ENCODE assay signal across 19 cellular contexts in genomic region chr6:90583179-90583578, GRCh38. TPM values are rescaled to one million over a fixed set of nuclear protein-coding genes. Genes with fewer than 3 reads are reported as not detected.
A peak's percentile ranks its signal among the peaks of the same experiment; 100 is the strongest.
DNase-seq lines count a peak whose midpoint lies in the region; ATAC-seq and TF ChIP-seq lines count a peak whose summit lies in the region.
"Had no signal": no experiment of that assay in that cellular context is flagged by ENCODE, and none has a peak within 500 bp of the region (broad histone marks: within the 10 kb centered on the region; RNA-seq: fewer than 3 reads in every experiment).

No MANE protein-coding gene starts in this region.

- BruUV-seq in PC-3 (replicated peaks; lab: Mats Ljungman, UMichigan), result no TSS peak
- BruUV-seq in Calu3 (replicated peaks; lab: Mats Ljungman, UMichigan), result no TSS peak

- CTCF ChIA-PET in PC-3 (lab: Charles Lee) (no interaction called here), Calu3 (lab: Charles Lee) (interaction anchor here (0.7 kb wide), 1 partner anchor 1759 kb away, joined by 4 read pairs; no protein-coding TSS in a partner anchor)

- DNase-seq in activated naive CD4-positive, alpha-beta T cell treated with anti-CD3 and anti-CD28 coated beads, Interleukin-2, amount 50 U/mL, for 16 hours, result no peak
- DNase-seq in PC-3 (no peak), epithelial cell of esophagus (ENCODE audit: low read depth) (peak; percentile 11), Calu3 (no peak), DMS53 treated with DMSO at 0.1 percent for 48 hours (lab: John Stamatoyannopoulos, UW; ENCODE audit: unreplicated experiment) (no peak), NCI-H128 (lab: John Stamatoyannopoulos, UW; ENCODE audit: unreplicated experiment) (no peak)
- DNase-seq: activated CD4-positive, alpha-beta T cell treated with anti-CD3 and anti-CD28 coated beads for 48 hours; CD4-positive, alpha-beta memory T cell; DMS79; dorsolateral prefrontal cortex; left cardiac atrium; mesendoderm; NCI-H524 treated with DMSO at 0.1 percent for 48 hours; spleen; stimulated activated CD8-positive, alpha-beta memory T cell treated with anti-CD3 and anti-CD28 coated beads, Interleukin-4, amount 100 ng/mL, for 48 hours had no signal

- H3K27ac Mint-ChIP-seq in activated naive CD4-positive, alpha-beta T cell treated with anti-CD3 and anti-CD28 coated beads, Interleukin-2, amount 50 U/mL, for 24 hours, result peak overlapping the region; percentile 56
- peak overlapping the region; percentile 80 for H3K27ac Mint-ChIP-seq in stimulated activated naive CD8-positive, alpha-beta T cell treated with anti-CD3 and anti-CD28 coated beads, Interleukin-15, Interleukin-2, amounts not matched to agents 100 ng/mL and 50 ng/mL, for 24 hours
- no peak overlapping the region for H3K27ac Mint-ChIP-seq in Calu3 (ENCODE audit: unreplicated experiment)
- H3K27ac Mint-ChIP-seq: neural progenitor cell had no signal

- no peaks in the 10 kb centered on the region for H3F3A ChIP-seq in PC-3 (ENCODE audit: low read length, unreplicated experiment)

- H3K4me3 ChIP-seq in PC-3 (ENCODE audit: low read length), result no peak overlapping the region
- H3K4me3 ChIP-seq in epithelial cell of esophagus (ENCODE audit: low read length), result no peak overlapping the region
- H3K4me3 ChIP-seq: neural progenitor cell, spleen, suprapubic skin had no signal

- no peaks in the 10 kb centered on the region for H3K27me3 ChIP-seq in PC-3 (ENCODE audit: low read length)
- H3K27me3 ChIP-seq: dorsolateral prefrontal cortex, spleen, suprapubic skin had no signal

- peaks cover 3% of the 10 kb centered on the region for H3K36me3 Mint-ChIP-seq in activated naive CD4-positive, alpha-beta T cell treated with anti-CD3 and anti-CD28 coated beads, Interleukin-2, amount 50 U/mL, for 24 hours
- H3K36me3 Mint-ChIP-seq in stimulated activated naive CD8-positive, alpha-beta T cell treated with anti-CD3 and anti-CD28 coated beads, Interleukin-15, Interleukin-2, amounts not matched to agents 100 ng/mL and 50 ng/mL, for 24 hours (ENCODE audit: low read depth), result peaks cover 4% of the 10 kb centered on the region
- H3K36me3 Mint-ChIP-seq in Calu3 (ENCODE audit: insufficient read depth, unreplicated experiment), result peaks cover 21% of the 10 kb centered on the region

- H3K4me2 ChIP-seq in PC-3 (ENCODE audit: low read length), result peak overlapping the region; percentile 1; the same call in 1 of the 2 replicates
- H3K4me2 ChIP-seq: neural progenitor cell had no signal

- H3K9me2 ChIP-seq in PC-3 (replicated peaks; ENCODE audit: low read length), result no peaks in the 10 kb centered on the region

- intact Hi-C loops in PC-3 (cut with micrococcal nuclease) (no loop called here), Calu3 (cut with micrococcal nuclease; ENCODE audit: unreplicated experiment) (no loop called here)

- peaks cover 24% of the 10 kb centered on the region for H3K4me1 ChIP-seq in PC-3 (ENCODE audit: insufficient read depth, low read length)

- TF ChIP-seq CTCF in PC-3 (conservative IDR thresholded peaks at IDR 0.05; ENCODE audit: low read depth, low read length) (no peak), epithelial cell of esophagus (IDR thresholded peaks at IDR 0.05; ENCODE audit: insufficient read depth, low read depth, low read length, missing control alignments) (no peak), Calu3 (IDR thresholded peaks at IDR 0.05; ENCODE audit: unreplicated experiment) (no peak)

- no peaks in the 10 kb centered on the region for H3K9me3 Mint-ChIP-seq in activated naive CD4-positive, alpha-beta T cell treated with anti-CD3 and anti-CD28 coated beads, Interleukin-2, amount 50 U/mL, for 24 hours
- H3K9me3 Mint-ChIP-seq in stimulated activated naive CD8-positive, alpha-beta T cell treated with anti-CD3 and anti-CD28 coated beads, Interleukin-15, Interleukin-2, amounts not matched to agents 100 ng/mL and 50 ng/mL, for 24 hours, result no peaks in the 10 kb centered on the region
- no peaks in the 10 kb centered on the region for H3K9me3 Mint-ChIP-seq in Calu3 (ENCODE audit: low read depth, unreplicated experiment)
- H3K9me3 Mint-ChIP-seq: neural progenitor cell had no signal

- H3K79me2 ChIP-seq in PC-3 (ENCODE audit: low read length), result peaks cover 86% of the 10 kb centered on the region

- H3K4me3 Mint-ChIP-seq in activated naive CD4-positive, alpha-beta T cell treated with anti-CD3 and anti-CD28 coated beads, Interleukin-2, amount 50 U/mL, for 24 hours, result peak overlapping the region; percentile 70
- H3K4me3 Mint-ChIP-seq in stimulated activated naive CD8-positive, alpha-beta T cell treated with anti-CD3 and anti-CD28 coated beads, Interleukin-15, Interleukin-2, amounts not matched to agents 100 ng/mL and 50 ng/mL, for 24 hours, result peak overlapping the region; percentile 46
- no peak overlapping the region for H3K4me3 Mint-ChIP-seq in Calu3 (ENCODE audit: low read depth, unreplicated experiment)
- H3K4me3 Mint-ChIP-seq: neural progenitor cell had no signal

- no peaks in the 10 kb centered on the region for H3K9me3 ChIP-seq in PC-3 (ENCODE audit: low read length)
- H3K9me3 ChIP-seq: spleen, suprapubic skin had no signal

- no peak overlapping the region for H3K9ac ChIP-seq in PC-3 (ENCODE audit: low read length)
- H3K9ac ChIP-seq: neural progenitor cell had no signal

- no peak for ATAC-seq in PC-3
- ATAC-seq: left cardiac atrium had no signal

- POLR2A ChIA-PET in PC-3 (lab: Charles Lee; ENCODE audit: unreplicated experiment), result no interaction called here

- peaks cover 69% of the 10 kb centered on the region for H3K4me1 Mint-ChIP-seq in activated naive CD4-positive, alpha-beta T cell treated with anti-CD3 and anti-CD28 coated beads, Interleukin-2, amount 50 U/mL, for 24 hours
- H3K4me1 Mint-ChIP-seq in stimulated activated naive CD8-positive, alpha-beta T cell treated with anti-CD3 and anti-CD28 coated beads, Interleukin-15, Interleukin-2, amounts not matched to agents 100 ng/mL and 50 ng/mL, for 24 hours (ENCODE audit: low read depth), result peaks cover 56% of the 10 kb centered on the region
- H3K4me1 Mint-ChIP-seq in Calu3 (ENCODE audit: low read depth, unreplicated experiment), result peaks cover 18% of the 10 kb centered on the region

- H3K27ac ChIP-seq in PC-3 (ENCODE audit: low read length), result no peak overlapping the region
- H3K27ac ChIP-seq: dorsolateral prefrontal cortex, neural progenitor cell, spleen, suprapubic skin had no signal

- no peaks in the 10 kb centered on the region for H3K36me3 ChIP-seq in PC-3 (ENCODE audit: low read depth, low read length)
- H3K36me3 ChIP-seq: neural progenitor cell, suprapubic skin had no signal

- H4K20me1 ChIP-seq in PC-3 (ENCODE audit: low read length), result peaks cover 23% of the 10 kb centered on the region

- no peaks in the 10 kb centered on the region for H3K27me3 Mint-ChIP-seq in activated naive CD4-positive, alpha-beta T cell treated with anti-CD3 and anti-CD28 coated beads, Interleukin-2, amount 50 U/mL, for 24 hours
- no peaks in the 10 kb centered on the region for H3K27me3 Mint-ChIP-seq in stimulated activated naive CD8-positive, alpha-beta T cell treated with anti-CD3 and anti-CD28 coated beads, Interleukin-15, Interleukin-2, amounts not matched to agents 100 ng/mL and 50 ng/mL, for 24 hours
- no peaks in the 10 kb centered on the region for H3K27me3 Mint-ChIP-seq in Calu3 (ENCODE audit: unreplicated experiment)

- H2AFZ ChIP-seq in PC-3 (ENCODE audit: low read length), result no peak overlapping the region
- H2AFZ ChIP-seq: neural progenitor cell had no signal

RNA-seq across cellular contexts. Expression of gene MAP3K7, which starts 3.7 kb away (rescaled TPM):
- total RNA-seq in PC-3 (2014; rRNA removed), result 14.0 and 17.1 TPM in 2 replicates
- total RNA-seq in Calu3 (2022), result 27.8 and 28.1 TPM in 2 replicates
